ENCODE assay signal across 8 cellular contexts in the genomic region with DNA sequence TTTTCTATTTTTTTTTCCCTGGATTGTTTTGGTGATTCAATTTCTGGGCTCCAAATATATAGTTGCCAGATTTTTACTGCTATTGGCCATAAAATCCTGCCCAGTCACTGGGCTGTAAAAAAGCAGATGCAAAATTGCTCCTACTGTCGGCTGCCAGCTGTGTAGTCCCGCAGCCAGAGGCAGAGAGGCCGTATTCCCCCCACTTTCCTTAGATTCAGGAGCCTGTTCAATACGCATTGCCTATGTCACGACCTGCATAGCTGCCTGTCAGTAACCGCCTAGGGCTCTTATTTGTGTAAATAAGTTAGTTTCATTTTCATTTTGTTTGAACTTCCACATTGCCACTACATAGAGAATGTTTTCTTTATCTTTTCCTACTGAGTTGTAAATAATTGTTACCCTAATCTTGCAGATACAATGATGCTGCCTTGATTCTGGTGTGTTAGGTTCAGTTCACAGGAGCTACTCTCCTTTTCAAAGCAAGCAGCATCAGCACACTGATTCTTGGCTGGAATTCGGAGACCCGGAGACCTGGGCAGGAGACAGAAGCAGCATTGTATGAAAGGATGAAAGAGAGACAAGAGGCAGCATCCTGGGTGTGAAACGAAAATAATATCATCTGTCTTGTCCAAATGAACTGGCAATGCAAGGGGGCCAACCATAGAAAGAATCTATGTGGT. TPM values are rescaled to one million over a fixed set of nuclear protein-coding genes. Genes with fewer than 3 reads are reported as not detected.
A peak's percentile ranks its signal among the peaks of the same experiment; 100 is the strongest.
DNase-seq lines count a peak whose midpoint lies in the region; ATAC-seq and TF ChIP-seq lines count a peak whose summit lies in the region.

No MANE protein-coding gene starts in this region.

- no peaks in the 10 kb centered on the region for H3K4me1 ChIP-seq in colonic mucosa

- intact Hi-C loops in colonic mucosa (cut with DNase I), result no loop called here

- no peaks in the 10 kb centered on the region for H3K9me3 ChIP-seq in colonic mucosa

- no peak for TF ChIP-seq CTCF in colonic mucosa (IDR thresholded peaks at IDR 0.05)
- TF ChIP-seq CTCF in mesothelial cell of epicardium (IDR thresholded peaks at IDR 0.05; ENCODE audit: unreplicated experiment), result no peak

- H3K4me3 ChIP-seq in colonic mucosa, result peak overlapping the region; percentile 9

- no peaks in the 10 kb centered on the region for H3K9me3 Mint-ChIP-seq in activated T-cell treated with anti-CD3 and anti-CD28 coated beads, Interleukin-2, amount 50 U/mL, for 72 hours
- H3K9me3 Mint-ChIP-seq in mesothelial cell of epicardium, result peaks cover 14% of the 10 kb centered on the region

- peak overlapping the region; percentile 55 for H3K27ac Mint-ChIP-seq in activated T-cell treated with anti-CD3 and anti-CD28 coated beads, Interleukin-2, amount 50 U/mL, for 72 hours
- H3K27ac Mint-ChIP-seq in mesothelial cell of epicardium, result no peak overlapping the region

- peak; percentile 50 to 65 for ATAC-seq in activated T-cell treated with anti-CD3 and anti-CD28 coated beads, Interleukin-2, amount 50 U/mL, for 72 hours (replicated peaks in 1 of 2)
- ATAC-seq in HG02623 (IDR thresholded peaks at IDR 0.05; ENCODE audit: unreplicated experiment), result peak; percentile 78

- H3K27me3 ChIP-seq in colonic mucosa, result no peaks in the 10 kb centered on the region

- peak overlapping the region in 1 of 2 donors; percentile 51 for H3K9ac ChIP-seq in colonic mucosa (ENCODE audit: low read depth in 2 of 2, low read length in 2 of 2)

- no peak overlapping the region for H3K27ac ChIP-seq in colonic mucosa

- peak overlapping the region; percentile 78 to 83 for H3K4me3 Mint-ChIP-seq in activated T-cell treated with anti-CD3 and anti-CD28 coated beads, Interleukin-2, amount 50 U/mL, for 72 hours
- no peak overlapping the region for H3K4me3 Mint-ChIP-seq in mesothelial cell of epicardium

- DNase-seq in activated T-cell treated with anti-CD3 and anti-CD28 coated beads, Interleukin-2, amount 50 U/mL, for 72 hours, result no peak
- no peak for DNase-seq in activated T-cell treated with anti-CD3 and anti-CD28 coated beads, Interleukin-2, amount 50 U/mL, for 1 hour
- DNase-seq in NOMO-1 treated with DMSO at 0.1 percent for 48 hours (lab: John Stamatoyannopoulos, UW; ENCODE audit: unreplicated experiment), result peak; percentile 27
- DNase-seq in colonic mucosa, result no peak
- DNase-seq in midbrain (lab: John Stamatoyannopoulos, UW), result peak; percentile 38
- DNase-seq in mesothelial cell of epicardium (ENCODE audit: low spot score in 2 of 2, unreplicated experiment in 2 of 2), result no peak
- no peak for DNase-seq in mucosa of gallbladder (ENCODE audit: low spot score)

- peaks cover 12% of the 10 kb centered on the region for H3K4me1 Mint-ChIP-seq in activated T-cell treated with anti-CD3 and anti-CD28 coated beads, Interleukin-2, amount 50 U/mL, for 72 hours (ENCODE audit: low read depth)
- no peaks in the 10 kb centered on the region for H3K4me1 Mint-ChIP-seq in mesothelial cell of epicardium

- no peaks in the 10 kb centered on the region for H3K36me3 Mint-ChIP-seq in activated T-cell treated with anti-CD3 and anti-CD28 coated beads, Interleukin-2, amount 50 U/mL, for 72 hours (ENCODE audit: insufficient read depth in 2 of 2)
- H3K36me3 Mint-ChIP-seq in mesothelial cell of epicardium, result peaks cover 2% of the 10 kb centered on the region

- H3K27me3 Mint-ChIP-seq in activated T-cell treated with anti-CD3 and anti-CD28 coated beads, Interleukin-2, amount 50 U/mL, for 72 hours (ENCODE audit: low read depth), result peaks cover 2% of the 10 kb centered on the region
- H3K27me3 Mint-ChIP-seq in mesothelial cell of epicardium (ENCODE audit: low read depth), result no peaks in the 10 kb centered on the region

- H3K36me3 ChIP-seq in colonic mucosa, result no peaks in the 10 kb centered on the region

RNA-seq across cellular contexts. Expression of gene UST, which starts 46.0 kb away (rescaled TPM):
- total RNA-seq in activated T-cell treated with anti-CD3 and anti-CD28 coated beads, Interleukin-2, amount 50 U/mL, for 72 hours, result 1 to 10 TPM; 1.6 to 3.7 TPM
- 1 to 10 TPM; 1.1 to 2.7 TPM for total RNA-seq in colonic mucosa
- 5.9 to 6.6 TPM (median 6.3 TPM) in 3 replicates for total RNA-seq in mesothelial cell of epicardium
- 24.0 TPM for total RNA-seq in mucosa of gallbladder

Comparison
In these comparisons a context has a peak if more than half of its experiments do, and no peak if none do; other contexts are left out.
1. DNase-seq: peak in NOMO-1 treated with DMSO at 0.1 percent for 48 hours (single experiment) and midbrain (single experiment); none in activated T-cell treated with anti-CD3 and anti-CD28 coated beads, Interleukin-2, amount 50 U/mL, for 72 hours (0 of 2), activated T-cell treated with anti-CD3 and anti-CD28 coated beads, Interleukin-2, amount 50 U/mL, for 1 hour (single experiment), colonic mucosa (single experiment), mesothelial cell of epicardium (0 of 2) and mucosa of gallbladder (single experiment).